Comparison of ENCODE assay signal across 8 cellular contexts in genomic region chr16:4298761-4299522, GRCh38. TPM values are rescaled to one million over a fixed set of nuclear protein-coding genes. Genes with fewer than 3 reads are reported as not detected.
DNase-seq lines count a peak whose midpoint lies in the region; ATAC-seq and TF ChIP-seq lines count a peak whose summit lies in the region.

No MANE protein-coding gene starts in this region.

- 45 to 60% methylated on average over 12 to 15 of the region's 15 CpGs for WGBS in testis, 2 donors

- DNase-seq in HPDE6-E6E7 (ENCODE audit: extremely low spot score): peak; percentile 97
- DNase-seq in astrocyte of the spinal cord (ENCODE audit: low read depth, low spot score): peak; percentile 91
- DNase-seq in iPS-NIHi7 (ENCODE audit: extremely low spot score): peak; percentile 77
- peak; percentile 35 for DNase-seq in testis
- DNase-seq in NOMO-1 (lab: John Stamatoyannopoulos, UW; ENCODE audit: unreplicated experiment in 2 of 2): no peak
- no peak for DNase-seq in activated T-helper 2 cell treated with anti-CD3 and anti-CD28 coated beads, Interferon-gamma antibody, Interleukin-2, Interleukin-4, amounts not matched to agents 10 μg/mL and 5 μg/mL and 100 μg/mL, durations not matched to agents 14 hours and 24 hours and 36 hours (ENCODE audit: low spot score)
- no peak for DNase-seq in foreskin melanocyte
- DNase-seq in naive thymus-derived CD4-positive, alpha-beta T cell: no peak

- no peak overlapping the region for H3K27ac Mint-ChIP-seq in activated T-helper 2 cell treated with anti-CD3 and anti-CD28 coated beads, Interferon-gamma antibody, Interleukin-2, Interleukin-4, amounts not matched to agents 10 μg/mL and 5 μg/mL and 100 μg/mL, durations not matched to agents 14 hours and 24 hours and 36 hours
- H3K27ac Mint-ChIP-seq in naive thymus-derived CD4-positive, alpha-beta T cell: peak overlapping the region in 2 of 9 donors; percentile 11 to 38

- peaks cover 9% of the 10 kb centered on the region for H3K4me1 ChIP-seq in testis
- no peaks in the 10 kb centered on the region for H3K4me1 ChIP-seq in naive thymus-derived CD4-positive, alpha-beta T cell (ENCODE audit: control insufficient read depth in 2 of 2, insufficient read depth in 2 of 2, low read length in 2 of 2)

- no peak for TF ChIP-seq POLR2A in testis (IDR thresholded peaks at IDR 0.05)

- H3K36me3 Mint-ChIP-seq in activated T-helper 2 cell treated with anti-CD3 and anti-CD28 coated beads, Interferon-gamma antibody, Interleukin-2, Interleukin-4, amounts not matched to agents 10 μg/mL and 5 μg/mL and 100 μg/mL, durations not matched to agents 14 hours and 24 hours and 36 hours (ENCODE audit: low read depth): peaks cover 11% of the 10 kb centered on the region
- H3K36me3 Mint-ChIP-seq in naive thymus-derived CD4-positive, alpha-beta T cell: peaks cover 0 to 3% (median 0%) of the 10 kb centered on the region in 5 donors

- H3K27me3 Mint-ChIP-seq in activated T-helper 2 cell treated with anti-CD3 and anti-CD28 coated beads, Interferon-gamma antibody, Interleukin-2, Interleukin-4, amounts not matched to agents 10 μg/mL and 5 μg/mL and 100 μg/mL, durations not matched to agents 14 hours and 24 hours and 36 hours (ENCODE audit: low read depth): no peaks in the 10 kb centered on the region
- no peaks in the 10 kb centered on the region for H3K27me3 Mint-ChIP-seq in naive thymus-derived CD4-positive, alpha-beta T cell

- H3K9me3 ChIP-seq in testis: no peaks in the 10 kb centered on the region
- no peaks in the 10 kb centered on the region for H3K9me3 ChIP-seq in naive thymus-derived CD4-positive, alpha-beta T cell (ENCODE audit: control insufficient read depth in 2 of 3, low read length in 3 of 3)

- no peak overlapping the region for H3K4me3 ChIP-seq in astrocyte of the spinal cord (ENCODE audit: low read depth, low read length)
- no peak overlapping the region for H3K4me3 ChIP-seq in testis
- H3K4me3 ChIP-seq in naive thymus-derived CD4-positive, alpha-beta T cell (ENCODE audit: low read length): no peak overlapping the region

- no peaks in the 10 kb centered on the region for H3K9me3 Mint-ChIP-seq in activated T-helper 2 cell treated with anti-CD3 and anti-CD28 coated beads, Interferon-gamma antibody, Interleukin-2, Interleukin-4, amounts not matched to agents 10 μg/mL and 5 μg/mL and 100 μg/mL, durations not matched to agents 14 hours and 24 hours and 36 hours
- no peaks in the 10 kb centered on the region for H3K9me3 Mint-ChIP-seq in naive thymus-derived CD4-positive, alpha-beta T cell

- H3K4me1 Mint-ChIP-seq in activated T-helper 2 cell treated with anti-CD3 and anti-CD28 coated beads, Interferon-gamma antibody, Interleukin-2, Interleukin-4, amounts not matched to agents 10 μg/mL and 5 μg/mL and 100 μg/mL, durations not matched to agents 14 hours and 24 hours and 36 hours (ENCODE audit: low read depth): peaks cover 3% of the 10 kb centered on the region
- H3K4me1 Mint-ChIP-seq in naive thymus-derived CD4-positive, alpha-beta T cell: peaks cover 1 to 13% (median 8%) of the 10 kb centered on the region in 7 donors

- TF ChIP-seq CTCF in astrocyte of the spinal cord (IDR thresholded peaks at IDR 0.05; ENCODE audit: low read depth, low read length) (no peak), testis (IDR thresholded peaks at IDR 0.05) (no peak)

- H3K27ac ChIP-seq in testis: peak overlapping the region in 1 of 2 donors; percentile 56
- H3K27ac ChIP-seq in naive thymus-derived CD4-positive, alpha-beta T cell (ENCODE audit: low read depth, low read length): no peak overlapping the region

- POLR2A ChIA-PET in naive thymus-derived CD4-positive, alpha-beta T cell (lab: Charles Lee): no interaction called here

- CTCF ChIA-PET in naive thymus-derived CD4-positive, alpha-beta T cell (lab: Charles Lee): interaction anchor here (1.0 to 1.2 kb wide), 2 partner anchors 10 to 13 kb away, joined by 3 to 6 read pairs; no protein-coding TSS in a partner anchor

- ATAC-seq in naive thymus-derived CD4-positive, alpha-beta T cell: no peak

- in situ Hi-C loops in astrocyte of the spinal cord (cut with HindIII; ENCODE audit: low sequenced_read_pairs): no loop called here

- no peak overlapping the region for H3K4me3 Mint-ChIP-seq in activated T-helper 2 cell treated with anti-CD3 and anti-CD28 coated beads, Interferon-gamma antibody, Interleukin-2, Interleukin-4, amounts not matched to agents 10 μg/mL and 5 μg/mL and 100 μg/mL, durations not matched to agents 14 hours and 24 hours and 36 hours (ENCODE audit: low read depth)
- H3K4me3 Mint-ChIP-seq in naive thymus-derived CD4-positive, alpha-beta T cell: no peak overlapping the region

- no peaks in the 10 kb centered on the region for H3K27me3 ChIP-seq in testis
- H3K27me3 ChIP-seq in naive thymus-derived CD4-positive, alpha-beta T cell (ENCODE audit: control insufficient read depth in 2 of 2, insufficient read depth in 2 of 2, low read length in 2 of 2): no peaks in the 10 kb centered on the region

- intact Hi-C loops in testis (cut with DNase I; ENCODE audit: low total_unique reads): no loop called here
- intact Hi-C loops in activated T-helper 2 cell treated with anti-CD3 and anti-CD28 coated beads, Interferon-gamma antibody, Interleukin-2, Interleukin-4, amounts not matched to agents 10 μg/mL and 5 μg/mL and 100 μg/mL, durations not matched to agents 14 hours and 24 hours and 36 hours (cut with micrococcal nuclease): no loop called here
- intact Hi-C loops in naive thymus-derived CD4-positive, alpha-beta T cell (cut with micrococcal nuclease): no loop called here

- no peaks in the 10 kb centered on the region for H3K36me3 ChIP-seq in testis (ENCODE audit: low read depth, missing control alignments)
- H3K36me3 ChIP-seq in naive thymus-derived CD4-positive, alpha-beta T cell (ENCODE audit: control insufficient read depth in 2 of 3, insufficient read depth in 3 of 3, low read length in 3 of 3): peaks cover 0 to 4% (median 0%) of the 10 kb centered on the region in 3 experiments

RNA-seq across cellular contexts. Expression of gene GLIS2, which starts 16.9 kb away (rescaled TPM):
- total RNA-seq in testis: 1 to 10 TPM; 4.8 to 6.7 TPM
- polyA plus RNA-seq in testis (ENCODE audit: insufficient read depth, low read depth, low replicate concordance): 15.0 TPM
- total RNA-seq in activated T-helper 2 cell treated with anti-CD3 and anti-CD28 coated beads, Interferon-gamma antibody, Interleukin-2, Interleukin-4, amounts not matched to agents 10 μg/mL and 5 μg/mL and 100 μg/mL, durations not matched to agents 14 hours and 24 hours and 36 hours: 2.1 and 2.5 TPM in 2 replicates
- under 1 TPM in 1 of 5 experiments, not detected in 4; 0.53 TPM for total RNA-seq in naive thymus-derived CD4-positive, alpha-beta T cell
- not detected for polyA plus RNA-seq in naive thymus-derived CD4-positive, alpha-beta T cell

RNA-seq across cellular contexts. Expression of gene TFAP4, which starts 26.1 kb away (rescaled TPM):
- total RNA-seq in testis: 1 to 10 TPM; 3.1 to 4.8 TPM
- polyA plus RNA-seq in testis (ENCODE audit: insufficient read depth, low read depth, low replicate concordance): 2.7 TPM
- 40.4 and 41.9 TPM in 2 replicates for total RNA-seq in activated T-helper 2 cell treated with anti-CD3 and anti-CD28 coated beads, Interferon-gamma antibody, Interleukin-2, Interleukin-4, amounts not matched to agents 10 μg/mL and 5 μg/mL and 100 μg/mL, durations not matched to agents 14 hours and 24 hours and 36 hours
- total RNA-seq in naive thymus-derived CD4-positive, alpha-beta T cell: 10 to 100 TPM; 14.9 to 35.8 (median 25.3) TPM
- polyA plus RNA-seq in naive thymus-derived CD4-positive, alpha-beta T cell: 1 to 10 TPM; 1.3 to 2.1 TPM

RNA-seq across cellular contexts. Expression of gene PAM16, which starts 52.2 kb away (rescaled TPM):
- 100 to 1,000 TPM; 126 to 148 TPM for total RNA-seq in testis
- 61.8 TPM for polyA plus RNA-seq in testis (ENCODE audit: insufficient read depth, low read depth, low replicate concordance)
- total RNA-seq in activated T-helper 2 cell treated with anti-CD3 and anti-CD28 coated beads, Interferon-gamma antibody, Interleukin-2, Interleukin-4, amounts not matched to agents 10 μg/mL and 5 μg/mL and 100 μg/mL, durations not matched to agents 14 hours and 24 hours and 36 hours: 73.1 and 73.8 TPM in 2 replicates
- total RNA-seq in naive thymus-derived CD4-positive, alpha-beta T cell: 10 to 100 TPM; 34.1 to 46.2 (median 45.0) TPM
- polyA plus RNA-seq in naive thymus-derived CD4-positive, alpha-beta T cell: 10 to 100 TPM; 34.6 to 45.8 TPM

RNA-seq across cellular contexts. Expression of gene SRL, which starts 57.1 kb away (rescaled TPM):
- total RNA-seq in testis: 1 to 10 TPM; 1.5 to 2.5 TPM
- 4.7 TPM for polyA plus RNA-seq in testis (ENCODE audit: insufficient read depth, low read depth, low replicate concordance)
- not detected in 2 replicates for total RNA-seq in activated T-helper 2 cell treated with anti-CD3 and anti-CD28 coated beads, Interferon-gamma antibody, Interleukin-2, Interleukin-4, amounts not matched to agents 10 μg/mL and 5 μg/mL and 100 μg/mL, durations not matched to agents 14 hours and 24 hours and 36 hours
- not detected for total RNA-seq in naive thymus-derived CD4-positive, alpha-beta T cell
- not detected for polyA plus RNA-seq in naive thymus-derived CD4-positive, alpha-beta T cell

Comparison
In these comparisons a context has a peak if more than half of its experiments do, and no peak if none do; other contexts are left out.
1. DNase-seq: peak in HPDE6-E6E7 (single experiment), astrocyte of the spinal cord (single experiment), iPS-NIHi7 (single experiment) and testis (single experiment); none in NOMO-1 (0 of 2), activated T-helper 2 cell treated with anti-CD3 and anti-CD28 coated beads, Interferon-gamma antibody, Interleukin-2, Interleukin-4, amounts not matched to agents 10 μg/mL and 5 μg/mL and 100 μg/mL, durations not matched to agents 14 hours and 24 hours and 36 hours (single experiment), foreskin melanocyte (single experiment) and naive thymus-derived CD4-positive, alpha-beta T cell (0 of 9).